8 cellular contexts compared by ENCODE assay signal in genomic region chr11:66842501-66842895, GRCh38. TPM values are rescaled to one million over a fixed set of nuclear protein-coding genes. Genes with fewer than 3 reads are reported as not detected.
DNase-seq lines count a peak whose midpoint lies in the region; ATAC-seq and TF ChIP-seq lines count a peak whose summit lies in the region.

No MANE protein-coding gene starts in this region.

- H3K9me3 Mint-ChIP-seq in Calu3 (ENCODE audit: low read depth, unreplicated experiment) = no peaks in the 10 kb centered on the region
- no peaks in the 10 kb centered on the region for H3K9me3 Mint-ChIP-seq in neural progenitor cell

- peaks cover 36% of the 10 kb centered on the region for H3K79me2 ChIP-seq in neural progenitor cell (ENCODE audit: low read depth)

- in situ Hi-C loops in KBM-7 (cut with MboI; ENCODE audit: low pct_unique_long_range_greater_than_20kb, low sequenced_read_pairs) = loop anchor here (25.0 kb wide), 1 partner anchor 155 kb away; the partner anchor contains the start of gene RBM4B

- H3K9ac ChIP-seq in neural progenitor cell = peak overlapping the region; percentile 84

- ATAC-seq in HG02588 (IDR thresholded peaks at IDR 0.05; ENCODE audit: unreplicated experiment) (no peak), HG02885 (IDR thresholded peaks at IDR 0.05; ENCODE audit: poor library complexity, unreplicated experiment) (no peak)

- H3K36me3 ChIP-seq in ectodermal cell (ENCODE audit: control insufficient read depth, insufficient read depth, low read length) (peaks cover 14% of the 10 kb centered on the region), neural progenitor cell (no peaks in the 10 kb centered on the region)

- H3K4me3 Mint-ChIP-seq in Calu3 (ENCODE audit: low read depth, unreplicated experiment) (peak overlapping the region; percentile 92), neural progenitor cell (peak overlapping the region; percentile 87)

- H3K27ac ChIP-seq in ectodermal cell (ENCODE audit: insufficient read depth, low read depth, low read length, poor library complexity, severe bottlenecking) (peak overlapping the region; percentile 74), neural progenitor cell (peak overlapping the region; percentile 77)

- no peak for DNase-seq in Calu3
- no peak for DNase-seq in LNCaP clone FGC (ENCODE audit: low read depth)
- no peak for DNase-seq in neural progenitor cell (ENCODE audit: low spot score)
- no peak for DNase-seq in NCI-H1694 (lab: John Stamatoyannopoulos, UW)
- no peak for DNase-seq in KBM-7

- H3K9me3 ChIP-seq in ectodermal cell (ENCODE audit: control insufficient read depth, low read length) (no peaks in the 10 kb centered on the region), neural progenitor cell (ENCODE audit: low read depth) (no peaks in the 10 kb centered on the region)

- CTCF ChIA-PET in Calu3 (lab: Charles Lee) = interaction anchor here (0.5 to 1.7 kb wide), 3 partner anchors 39 to 393 kb away, joined by 3 to 5 read pairs (median 4); no protein-coding TSS in a partner anchor

- H3K36me3 Mint-ChIP-seq in Calu3 (ENCODE audit: insufficient read depth, unreplicated experiment) (peaks cover 64% of the 10 kb centered on the region), neural progenitor cell (peaks cover 14% of the 10 kb centered on the region)

- intact Hi-C loops in Calu3 (cut with micrococcal nuclease; ENCODE audit: unreplicated experiment) = no loop called here

- H2AFZ ChIP-seq in neural progenitor cell (replicated peaks) = no peak overlapping the region

- BruUV-seq in Calu3 (replicated peaks; lab: Mats Ljungman, UMichigan) = no TSS peak

- H3K4me1 ChIP-seq in ectodermal cell (ENCODE audit: control insufficient read depth, insufficient read depth, low read length) (peaks cover 11% of the 10 kb centered on the region), neural progenitor cell (peaks cover 6% of the 10 kb centered on the region)

- H3F3A ChIP-seq in neural progenitor cell (ENCODE audit: low read depth) = peaks cover 10% of the 10 kb centered on the region

- WGBS in ectodermal cell, 2 experiments = 13% methylated on average over 11 of the region's 11 CpGs

- H3K4me2 ChIP-seq in neural progenitor cell = peak overlapping the region; percentile 83

- H4K20me1 ChIP-seq in neural progenitor cell (ENCODE audit: low read depth) = peaks cover 39% of the 10 kb centered on the region

- H3K27me3 Mint-ChIP-seq in Calu3 (ENCODE audit: unreplicated experiment) (no peaks in the 10 kb centered on the region), neural progenitor cell (ENCODE audit: insufficient read depth, low read depth) (peaks cover 5% of the 10 kb centered on the region)

- H3K27ac Mint-ChIP-seq in Calu3 (ENCODE audit: unreplicated experiment) (peak overlapping the region; percentile 94), neural progenitor cell (peak overlapping the region; percentile 52)

- no peak for TF ChIP-seq CTCF in Calu3 (IDR thresholded peaks at IDR 0.05; ENCODE audit: unreplicated experiment)
- TF ChIP-seq CTCF in LNCaP clone FGC (IDR thresholded peaks at IDR 0.05; ENCODE audit: control insufficient read depth, extremely low read depth, insufficient read depth) = no peak
- TF ChIP-seq CTCF in neural progenitor cell (IDR thresholded peaks at IDR 0.05) = no peak

- H3K27me3 ChIP-seq in ectodermal cell (ENCODE audit: control insufficient read depth, insufficient read depth, low read length, poor library complexity, severe bottlenecking) = no peaks in the 10 kb centered on the region
- no peaks in the 10 kb centered on the region for H3K27me3 ChIP-seq in neural progenitor cell

- peak overlapping the region; percentile 97 for H3K4me3 ChIP-seq in LNCaP clone FGC (ENCODE audit: low read depth, low read length)
- peak overlapping the region; percentile 85 for H3K4me3 ChIP-seq in ectodermal cell (ENCODE audit: insufficient read depth, low read depth, low read length)
- peak overlapping the region; percentile 96 for H3K4me3 ChIP-seq in neural progenitor cell

- H3K4me1 Mint-ChIP-seq in Calu3 (ENCODE audit: low read depth, unreplicated experiment) (peaks cover 32% of the 10 kb centered on the region), neural progenitor cell (peaks cover 22% of the 10 kb centered on the region)

RNA-seq across cellular contexts. Expression of gene RCE1, which starts 0.7 kb away (rescaled TPM):
- total RNA-seq in Calu3 (2022) (23.5 and 26.2 TPM in 2 replicates), neural progenitor cell (ENCODE audit: low replicate concordance) (13.7 and 35.0 TPM in 2 replicates)
- 29.3 TPM for polyA plus RNA-seq in ectodermal cell (2013, experiment 1 of 4)
- polyA plus RNA-seq in ectodermal cell (2013, experiment 2 of 4) = 30.3 TPM
- polyA plus RNA-seq in ectodermal cell (2013, experiment 3 of 4) = 27.2 TPM
- polyA plus RNA-seq in ectodermal cell (2013, experiment 4 of 4) = 27.2 TPM

RNA-seq across cellular contexts. Expression of gene LRFN4, which starts 14.4 kb away (rescaled TPM):
- 30.1 and 30.3 TPM in 2 replicates for total RNA-seq in Calu3 (2022)
- 26.7 TPM for polyA plus RNA-seq in ectodermal cell (2013, experiment 1 of 4)
- polyA plus RNA-seq in ectodermal cell (2013, experiment 2 of 4) = 23.9 TPM
- 24.1 TPM for polyA plus RNA-seq in ectodermal cell (2013, experiment 3 of 4)
- polyA plus RNA-seq in ectodermal cell (2013, experiment 4 of 4) = 25.4 TPM
- 6.7 and 27.9 TPM in 2 replicates for total RNA-seq in neural progenitor cell (ENCODE audit: low replicate concordance)
